7 cellular contexts compared by ENCODE assay signal in the genomic region with DNA sequence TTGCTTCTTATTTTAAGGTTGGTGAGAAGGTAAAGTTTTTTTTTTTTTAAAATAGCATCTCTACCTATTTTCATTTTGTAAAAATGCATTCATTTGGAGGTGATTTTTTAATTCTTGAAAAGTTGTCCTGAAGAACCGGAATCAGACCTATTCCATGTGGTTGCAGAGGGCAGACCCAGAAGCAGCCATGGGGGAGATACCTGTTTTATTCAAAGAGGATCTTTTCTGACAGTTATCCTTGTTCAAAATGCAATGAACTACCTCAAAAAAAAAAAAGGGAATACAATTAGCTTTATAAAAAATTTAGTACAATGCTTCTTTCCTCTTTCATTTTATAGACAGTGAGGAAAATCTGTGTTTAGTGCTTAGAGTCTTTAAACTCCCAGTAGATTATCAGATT. TPM values are rescaled to one million over a fixed set of nuclear protein-coding genes. Genes with fewer than 3 reads are reported as not detected.
DNase-seq lines count a peak whose midpoint lies in the region; ATAC-seq, FAIRE-seq and TF ChIP-seq lines count a peak whose summit lies in the region.

No MANE protein-coding gene starts in this region.

- H3K27me3 ChIP-seq in HUES6 (ENCODE audit: control insufficient read depth, insufficient read depth, low read length) (no peaks in the 10 kb centered on the region), GM12878 (replicated peaks in 1 of 2; ENCODE audit: control insufficient read depth in 2 of 2, insufficient read depth in 2 of 2, low read length in 1 of 2) (no peaks in the 10 kb centered on the region), lower lobe of right lung (ENCODE audit: low read depth) (no peaks in the 10 kb centered on the region), tibial nerve (no peaks in the 10 kb centered on the region)

- BruUV-seq in GM12878 (replicated peaks; lab: Mats Ljungman, UMichigan), result no TSS peak

- DNase-seq in GM12878 (ENCODE audit: low read depth, low spot score) (no peak), lower lobe of right lung (no peak), tibial nerve (ENCODE audit: low spot score in 2 of 2) (no peak), MV-4-11 (lab: John Stamatoyannopoulos, UW) (no peak), NK-92 (lab: John Stamatoyannopoulos, UW; ENCODE audit: unreplicated experiment) (no peak)

- H3K4me1 ChIP-seq in HUES6 (ENCODE audit: control insufficient read depth, insufficient read depth, low read length) (peaks cover 7% of the 10 kb centered on the region), GM12878 (ENCODE audit: control insufficient read depth, insufficient read depth, low read length) (peaks cover 8% of the 10 kb centered on the region), lower lobe of right lung (peaks cover 37% of the 10 kb centered on the region), tibial nerve (peaks cover 0 to 32% (median 7%) of the 10 kb centered on the region in 4 donors)

- SMC1A ChIA-PET in GM12878 (lab: Charles Lee; ENCODE audit: uncharacterized antibody, unreplicated experiment), result interaction anchor here (0.6 to 11.4 kb wide), 17 partner anchors 8 to 879 kb away, joined by 3 to 91 read pairs (median 3); a partner anchor contains a TSS

- TF ChIP-seq CTCF in GM12878 (IDR thresholded peaks at IDR 0.05 in 2 of 3, conservative IDR thresholded peaks at IDR 0.05 in 1 of 3; ENCODE audit: control insufficient read depth in 2 of 3, extremely low read depth in 1 of 3, insufficient read depth in 1 of 3, low read depth in 3 of 3, low read length in 3 of 3) (no peak), lower lobe of right lung (IDR thresholded peaks at IDR 0.05) (no peak), tibial nerve (IDR thresholded peaks at IDR 0.05) (no peak)

- no peaks in the 10 kb centered on the region for H4K20me1 ChIP-seq in GM12878 (ENCODE audit: control insufficient read depth, insufficient read depth)

- TF ChIP-seq POLR2A in GM12878 (IDR thresholded peaks at IDR 0.05; ENCODE audit: low read depth, low read length) (no peak), tibial nerve (IDR thresholded peaks at IDR 0.05) (no peak)

- in situ Hi-C loops in GM12878 (cut with MboI), result loop anchor here (10.0 kb wide), 1 partner anchor 234 kb away; no protein-coding TSS in a partner anchor

- H3K27ac ChIP-seq in HUES6 (ENCODE audit: low read depth, low read length), result peak overlapping the region; percentile 93
- peak overlapping the region; percentile 99 for H3K27ac ChIP-seq in GM12878 (ENCODE audit: control insufficient read depth, insufficient read depth)
- peak overlapping the region; percentile 99 for H3K27ac ChIP-seq in lower lobe of right lung
- peak overlapping the region; percentile 90 to 97 (median 96) for H3K27ac ChIP-seq in tibial nerve

- no peaks in the 10 kb centered on the region for H3K36me3 ChIP-seq in HUES6 (ENCODE audit: control insufficient read depth, insufficient read depth, low read length)
- H3K36me3 ChIP-seq in GM12878 (ENCODE audit: control insufficient read depth in 2 of 2, insufficient read depth in 2 of 2, low read length in 1 of 2), result no peaks in the 10 kb centered on the region
- H3K36me3 ChIP-seq in lower lobe of right lung, result no peaks in the 10 kb centered on the region
- no peaks in the 10 kb centered on the region for H3K36me3 ChIP-seq in tibial nerve

- H3K9me3 ChIP-seq in HUES6 (ENCODE audit: control insufficient read depth, insufficient read depth, low read depth, low read length) (no peaks in the 10 kb centered on the region), GM12878 (replicated peaks; ENCODE audit: control insufficient read depth, insufficient read depth, low read length) (no peaks in the 10 kb centered on the region; the same call in 1 of the 3 replicates), lower lobe of right lung (no peaks in the 10 kb centered on the region), tibial nerve (no peaks in the 10 kb centered on the region)

- no peak for TF ChIP-seq EP300 in GM12878 (IDR thresholded peaks at IDR 0.05; ENCODE audit: borderline replicate concordance in 1 of 2, control insufficient read depth in 1 of 2, low read depth in 2 of 2, low read length in 2 of 2)
- TF ChIP-seq EP300 in tibial nerve (IDR thresholded peaks at IDR 0.05), result no peak

- RAD21 ChIA-PET in GM12878 (lab: Charles Lee; ENCODE audit: unreplicated experiment), result interaction anchor here (1.3 to 6.3 kb wide), 11 partner anchors 8 to 256 kb away, joined by 3 to 80 read pairs (median 22); a partner anchor contains a TSS

- peak overlapping the region; percentile 66 for H3K4me2 ChIP-seq in GM12878 (ENCODE audit: control insufficient read depth, insufficient read depth)

- H2AFZ ChIP-seq in GM12878 (ENCODE audit: control insufficient read depth, low read depth, low read length), result peak overlapping the region; percentile 100

- WGBS in GM12878 (ENCODE audit: insufficient coverage, insufficient replicate concordance, low lambda C conversion rate, missing lambda C conversion rate), result 100% methylated on average over 1 of the region's 1 CpG
- WGBS in tibial nerve, 2 donors, result 75 to 78% methylated on average over 1 of the region's 1 CpG

- H3K79me2 ChIP-seq in GM12878 (ENCODE audit: control insufficient read depth, insufficient read depth, low read length), result peaks cover 11% of the 10 kb centered on the region

- CTCF ChIA-PET in GM12878 (lab: Yijun Ruan, JAX), result interaction anchor here (0.6 to 13.8 kb wide), 22 partner anchors 10 to 370 kb away, joined by 3 to 243 read pairs (median 8); a partner anchor contains a TSS

- peak overlapping the region; percentile 81 for H3K4me3 ChIP-seq in HUES6 (ENCODE audit: low read depth, low read length)
- H3K4me3 ChIP-seq in GM12878, result peak overlapping the region; percentile 79
- H3K4me3 ChIP-seq in lower lobe of right lung, result peak overlapping the region; percentile 79
- H3K4me3 ChIP-seq in tibial nerve, result peak overlapping the region in 3 of 4 donors; percentile 59 to 92 (median 69)

- peak overlapping the region; percentile 98 for H3K9ac ChIP-seq in HUES6 (ENCODE audit: low read length)
- H3K9ac ChIP-seq in GM12878 (ENCODE audit: control insufficient read depth, insufficient read depth, low read length), result peak overlapping the region; percentile 100

- FAIRE-seq in GM12878 (lab: Jason Lieb, UNC), result no peak

- POLR2A ChIA-PET in GM12878 (lab: Charles Lee), result interaction anchor here (0.9 to 5.1 kb wide), 6 partner anchors 9 to 254 kb away, joined by 3 to 54 read pairs (median 8); a partner anchor contains a TSS

- no peak for TF ChIP-seq RAD21 in GM12878 (IDR thresholded peaks at IDR 0.05; ENCODE audit: insufficient read depth, low read depth, low read length)

- no peak for ATAC-seq in GM12878
- ATAC-seq in lower lobe of right lung, result no peak
- ATAC-seq in HG02571 (IDR thresholded peaks at IDR 0.05; ENCODE audit: unreplicated experiment), result no peak

- intact Hi-C loops in GM12878 (cut with micrococcal nuclease; ENCODE audit: unreplicated experiment), result loop anchor here (5.0 kb wide), 3 partner anchors 201 to 451 kb away; a partner anchor contains a TSS
- intact Hi-C loops in lower lobe of right lung (cut with DNase I), result loop anchor here (5.0 kb wide), 1 partner anchor 241 kb away; no protein-coding TSS in a partner anchor

TF ChIP-seq in GM12878, 131 proteins besides CTCF, POLR2A, EP300 and RAD21 (continues in another document):
- TF ChIP-seq CREM (IDR thresholded peaks at IDR 0.05; ENCODE audit: low read depth) (no peak), RUNX3 (IDR thresholded peaks at IDR 0.05; ENCODE audit: low read length) (no peak), NRF1 (conservative IDR thresholded peaks at IDR 0.05; ENCODE audit: low read depth, low read length) (no peak), SIN3A (IDR thresholded peaks at IDR 0.05; ENCODE audit: low read depth, low read length) (no peak), JUNB (IDR thresholded peaks at IDR 0.05) (no peak)

RNA-seq across cellular contexts. Expression of a gene that starts 8.4 kb away (rescaled TPM):
- total RNA-seq in GM12878 (2013; cell fraction: nucleolus; rRNA removed), result 415 and 438 TPM in 2 replicates
- total RNA-seq in GM12878 (2014; rRNA removed), result 46.7 and 58.0 TPM in 2 replicates
- 80.1 and 87.2 TPM in 2 replicates for total RNA-seq in GM12878 (2014; rRNA removed; fragmentation: Illumina TruSeq; extraction: Trizol)
- 47.7 and 49.4 TPM in 2 replicates for total RNA-seq in GM12878 (2021)
- 15.2 TPM for polyA plus RNA-seq in GM12878 (2011; ENCODE audit: low read depth)
- polyA plus RNA-seq in GM12878 (2011; rRNA removed), result 60.2 and 86.4 TPM in 2 replicates
- 12.5 and 20.0 TPM in 2 replicates for polyA plus RNA-seq in GM12878 (2011; cell fraction: cytosol; rRNA removed)
- polyA plus RNA-seq in GM12878 (2011; cell fraction: nucleus; rRNA removed), result 81.1 and 95.0 TPM in 2 replicates
- polyA plus RNA-seq in GM12878 (2012), result 33.0 and 33.7 TPM in 2 replicates
- 73.9 and 93.3 TPM in 2 replicates for polyA plus RNA-seq in GM12878 (2014; fragmentation: Illumina TruSeq; extraction: Trizol)
- polyA plus RNA-seq in GM12878 (2014; fragmentation: Nextera tagmentation; extraction: Ambion mirVana), result 10 to 100 TPM; 36.8 to 62.6 TPM
- polyA plus RNA-seq in GM12878 (2014; rRNA removed), result 28.6 and 31.5 TPM in 2 replicates
- polyA plus RNA-seq in GM12878 (2016; fragmentation: Nextera tagmentation; extraction: Ambion mirVana), result 10 to 100 TPM; 62.0 to 72.5 TPM
- 76.8 and 95.8 TPM in 2 replicates for polyA minus RNA-seq in GM12878 (2011; rRNA and poly(A)+ RNA removed)
- 18.6 and 21.8 TPM in 2 replicates for polyA minus RNA-seq in GM12878 (2011; cell fraction: cytosol; rRNA and poly(A)+ RNA removed)
- polyA minus RNA-seq in GM12878 (2011; cell fraction: nucleus; rRNA and poly(A)+ RNA removed), result 72.4 and 134 TPM in 2 replicates
- 66.1 TPM for total RNA-seq in lower lobe of right lung
- 100 to 1,000 TPM; 100 to 215 (median 138) TPM for total RNA-seq in tibial nerve

RNA-seq across cellular contexts. Expression of a gene that starts 31.9 kb away (rescaled TPM):
- 27.7 and 30.1 TPM in 2 replicates for total RNA-seq in GM12878 (2013; cell fraction: nucleolus; rRNA removed)
- total RNA-seq in GM12878 (2014; rRNA removed) (64.5 and 66.1 TPM in 2 replicates), GM12878 (2014; rRNA removed; fragmentation: Illumina TruSeq; extraction: Trizol) (49.8 and 50.0 TPM in 2 replicates), GM12878 (2021) (91.3 and 94.2 TPM in 2 replicates), lower lobe of right lung (65.3 TPM), tibial nerve (10 to 100 TPM; 34.7 to 42.0 (median 35.7) TPM)
- 27.1 TPM for polyA plus RNA-seq in GM12878 (2011; ENCODE audit: low read depth)
- polyA plus RNA-seq in GM12878 (2011; rRNA removed) (47.8 and 52.2 TPM in 2 replicates), GM12878 (2014; fragmentation: Illumina TruSeq; extraction: Trizol) (74.8 and 82.5 TPM in 2 replicates), GM12878 (2014; fragmentation: Nextera tagmentation; extraction: Ambion mirVana) (10 to 100 TPM; 46.8 to 86.6 TPM), GM12878 (2014; rRNA removed) (69.1 and 73.0 TPM in 2 replicates), GM12878 (2016; fragmentation: Nextera tagmentation; extraction: Ambion mirVana) (100 to 1,000 TPM; 125 to 128 TPM)
- 32.4 and 36.0 TPM in 2 replicates for polyA plus RNA-seq in GM12878 (2011; cell fraction: cytosol; rRNA removed)
- polyA plus RNA-seq in GM12878 (2011; cell fraction: nucleus; rRNA removed), result 27.7 and 42.9 TPM in 2 replicates
- polyA plus RNA-seq in GM12878 (2012), result 57.0 and 69.3 TPM in 2 replicates
- 35.5 and 38.3 TPM in 2 replicates for polyA minus RNA-seq in GM12878 (2011; rRNA and poly(A)+ RNA removed)
- polyA minus RNA-seq in GM12878 (2011; cell fraction: cytosol; rRNA and poly(A)+ RNA removed), result 16.7 and 23.6 TPM in 2 replicates
- 20.7 and 36.2 TPM in 2 replicates for polyA minus RNA-seq in GM12878 (2011; cell fraction: nucleus; rRNA and poly(A)+ RNA removed)
